In the genomic region with DNA sequence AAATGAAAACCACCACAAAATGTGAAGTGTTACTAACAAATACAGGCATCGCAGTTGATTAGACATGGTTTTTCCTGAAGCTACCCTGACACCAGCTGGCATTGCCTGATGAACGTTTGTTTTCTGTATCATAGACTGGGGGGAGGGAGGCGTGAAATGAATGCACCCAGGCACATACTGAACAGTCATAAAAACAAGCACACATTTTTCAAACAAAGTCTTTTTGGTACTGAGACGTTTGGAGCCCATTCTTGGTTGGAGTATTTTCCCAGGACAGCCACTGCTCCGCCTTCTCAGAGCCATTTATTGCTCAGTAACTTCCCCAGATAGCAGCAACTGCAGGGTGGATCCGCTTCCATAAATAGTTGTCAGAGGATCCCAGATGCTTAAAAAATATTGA, we compare ENCODE assay signal across 14 cellular contexts. TPM values are rescaled to one million over a fixed set of nuclear protein-coding genes. Genes with fewer than 3 reads are reported as not detected.
DNase-seq lines count a peak whose midpoint lies in the region; ATAC-seq and TF ChIP-seq lines count a peak whose summit lies in the region.
"Had no signal": no experiment of that assay in that cellular context is flagged by ENCODE, and none has a peak within 500 bp of the region (broad histone marks: within the 10 kb centered on the region; RNA-seq: fewer than 3 reads in every experiment).

No MANE protein-coding gene starts in this region.

- no peak overlapping the region for H3K4me3 Mint-ChIP-seq in CD4-positive, alpha-beta memory T cell
- H3K4me3 Mint-ChIP-seq: CD14-positive monocyte, endodermal cell, mesothelial cell of epicardium had no signal

- H3K4me2 ChIP-seq in osteoblast (ENCODE audit: insufficient read depth, low read length), result no peak overlapping the region

- H3K79me2 ChIP-seq in osteoblast (ENCODE audit: insufficient read depth, low read length), result peaks cover 29% of the 10 kb centered on the region

- no peak overlapping the region for H3K27ac ChIP-seq in CD4-positive, alpha-beta memory T cell (ENCODE audit: low read depth, low read length)
- H3K27ac ChIP-seq in cingulate gyrus (ENCODE audit: low read depth, low read length) (peak overlapping the region; percentile 69), osteoblast (ENCODE audit: low read depth, low read length) (no peak overlapping the region)
- H3K27ac ChIP-seq: foreskin keratinocyte had no signal

- H3K4me3 ChIP-seq in CD4-positive, alpha-beta memory T cell (ENCODE audit: low read length in 2 of 2), result no peak overlapping the region
- no peak overlapping the region for H3K4me3 ChIP-seq in osteoblast (ENCODE audit: insufficient read depth, low read length)

- no peaks in the 10 kb centered on the region for H3K9me3 ChIP-seq in CD4-positive, alpha-beta memory T cell (ENCODE audit: control insufficient read depth in 1 of 2, low read length in 2 of 2)
- H3K9me3 ChIP-seq in osteoblast (ENCODE audit: low read depth, low read length), result no peaks in the 10 kb centered on the region

- H3K4me1 ChIP-seq in CD4-positive, alpha-beta memory T cell (ENCODE audit: insufficient read depth, low read length), result peaks cover 32% of the 10 kb centered on the region
- H3K4me1 ChIP-seq in osteoblast (ENCODE audit: insufficient read depth, low read length), result no peaks in the 10 kb centered on the region

- H3K9me3 Mint-ChIP-seq in CD4-positive, alpha-beta memory T cell, result peaks cover 0 to 3% (median 0%) of the 10 kb centered on the region in 8 donors

- peaks cover 19% of the 10 kb centered on the region for H4K20me1 ChIP-seq in osteoblast (ENCODE audit: insufficient read depth, low read length)

- no peak overlapping the region for H2AFZ ChIP-seq in osteoblast (ENCODE audit: low read length)

- no peaks in the 10 kb centered on the region for H3K27me3 ChIP-seq in CD4-positive, alpha-beta memory T cell (ENCODE audit: insufficient read depth, low read length)
- no peaks in the 10 kb centered on the region for H3K27me3 ChIP-seq in osteoblast (ENCODE audit: insufficient read depth, low read length)
- H3K27me3 ChIP-seq: foreskin keratinocyte had no signal

- ATAC-seq in HG03025 (IDR thresholded peaks at IDR 0.05; ENCODE audit: low FRiP score, unreplicated experiment), result no peak
- ATAC-seq: foreskin keratinocyte had no signal

- intact Hi-C loops in CD4-positive, alpha-beta memory T cell (cut with micrococcal nuclease), result no loop called here

- H3K4me1 Mint-ChIP-seq in CD4-positive, alpha-beta memory T cell, result peaks cover 23 to 59% (median 39%) of the 10 kb centered on the region in 4 donors
- H3K4me1 Mint-ChIP-seq: mesothelial cell of epicardium had no signal

- POLR2A ChIA-PET in CD4-positive, alpha-beta memory T cell (lab: Charles Lee; ENCODE audit: partially characterized antibody), result interaction anchor here (1.0 to 1.8 kb wide), 2 partner anchors 38 to 53 kb away, joined by 3 to 5 read pairs; partner anchors contain the start of gene KLF13

- no peak for DNase-seq in CD4-positive, alpha-beta memory T cell
- DNase-seq in NCI-H2171 (lab: John Stamatoyannopoulos, UW) (peak; percentile 59), osteoblast (ENCODE audit: insufficient read length, low spot score, missing footprints) (peak; percentile 90), NCI-H146 treated with DMSO at 0.1 percent for 48 hours (lab: John Stamatoyannopoulos, UW; ENCODE audit: unreplicated experiment) (no peak), SKM-1 treated with dmso at 0.1 percent for 144 hours (lab: John Stamatoyannopoulos, UW; ENCODE audit: unreplicated experiment) (no peak)
- DNase-seq: endodermal cell; foreskin keratinocyte; GF-D8; NCI-H748 treated with DMSO at 0.1 percent for 48 hours; stimulated activated CD4-positive, alpha-beta T cell treated with anti-CD3 and anti-CD28 coated beads, Interleukin-2, amount 100 ng/mL, for 24 hours had no signal

- H3K27ac Mint-ChIP-seq in CD4-positive, alpha-beta memory T cell, result peak overlapping the region in 6 of 7 donors; percentile 1 to 85 (median 69)
- H3K27ac Mint-ChIP-seq: endodermal cell, mesothelial cell of epicardium had no signal

- CTCF ChIA-PET in CD4-positive, alpha-beta memory T cell (lab: Charles Lee; ENCODE audit: partially characterized antibody), result interaction anchor here (1.6 kb wide), 1 partner anchor 109 kb away, joined by 4 read pairs; no protein-coding TSS in a partner anchor

- H3K36me3 Mint-ChIP-seq in CD4-positive, alpha-beta memory T cell, result peaks cover 24 to 68% of the 10 kb centered on the region in 2 donors

- H3K27me3 Mint-ChIP-seq in CD4-positive, alpha-beta memory T cell, result no peaks in the 10 kb centered on the region

- H3K36me3 ChIP-seq in CD4-positive, alpha-beta memory T cell (ENCODE audit: insufficient read depth, low read length), result peaks cover 31% of the 10 kb centered on the region
- peaks cover 11% of the 10 kb centered on the region for H3K36me3 ChIP-seq in osteoblast (ENCODE audit: insufficient read depth, low read length)

- no peak for TF ChIP-seq CTCF in osteoblast (IDR thresholded peaks at IDR 0.05; ENCODE audit: extremely low read depth, low read depth, low read length)

RNA-seq across cellular contexts. Expression of gene KLF13, which starts 52.4 kb away (rescaled TPM):
- total RNA-seq in CD4-positive, alpha-beta memory T cell, result 100 to 1,000 TPM; 197 to 202 TPM
- polyA plus RNA-seq in CD4-positive, alpha-beta memory T cell, result 10 to 100 TPM; 22.0 to 82.2 TPM
- total RNA-seq in osteoblast, result 53.3 and 58.6 TPM in 2 replicates

Comparison
In these comparisons a context has a peak if more than half of its experiments do, and no peak if none do; other contexts are left out.
1. DNase-seq: peak in NCI-H2171 (single experiment) and osteoblast (single experiment); none in CD4-positive, alpha-beta memory T cell (0 of 5), NCI-H146 treated with DMSO at 0.1 percent for 48 hours (single experiment) and SKM-1 treated with dmso at 0.1 percent for 144 hours (single experiment).